Comparison of ENCODE assay signal across 12 cellular contexts in the genomic region with DNA sequence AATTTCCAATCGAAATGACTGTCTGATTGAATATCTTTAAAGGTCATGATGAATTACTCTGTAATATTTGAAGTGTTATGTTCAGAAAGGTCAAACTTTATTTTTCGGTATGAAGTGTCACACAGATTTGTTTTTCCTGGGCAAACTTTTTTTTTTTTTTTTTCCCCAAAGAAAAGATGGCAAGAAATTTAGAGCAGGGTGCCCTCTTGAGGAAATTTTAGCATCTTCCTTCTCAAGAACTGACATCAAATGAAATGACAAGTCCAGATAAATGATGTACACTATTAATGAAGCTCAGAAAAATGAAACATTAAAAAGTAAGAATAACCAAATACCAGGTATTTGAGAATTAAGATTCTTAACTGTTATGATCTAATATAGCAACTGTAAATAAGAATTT.
DNase-seq lines count a peak whose midpoint lies in the region; ATAC-seq, FAIRE-seq and TF ChIP-seq lines count a peak whose summit lies in the region.
"Had no signal": no experiment of that assay in that cellular context is flagged by ENCODE, and none has a peak within 500 bp of the region (broad histone marks: within the 10 kb centered on the region; RNA-seq: fewer than 3 reads in every experiment).

No MANE protein-coding gene starts in this region.

- CTCF ChIA-PET in activated CD8-positive, alpha-beta memory T cell treated with anti-CD3 and anti-CD28 coated beads, Interleukin-2, amount 10 ng/mL, durations not matched to agents 7 days and 5 days (lab: Charles Lee): interaction anchor here (0.7 to 1.2 kb wide), 6 partner anchors 9 to 991 kb away, joined by 3 to 4 read pairs (median 4); no protein-coding TSS in a partner anchor

- no peaks in the 10 kb centered on the region for H3K27me3 ChIP-seq in adrenal gland
- H3K27me3 ChIP-seq: thyroid gland had no signal

- no peak overlapping the region for H3K4me3 ChIP-seq in adrenal gland
- H3K4me3 ChIP-seq: thyroid gland had no signal

- no peak for TF ChIP-seq POLR2A in adrenal gland (IDR thresholded peaks at IDR 0.05)
- no peak for TF ChIP-seq POLR2A in GM12892 (IDR thresholded peaks at IDR 0.05; ENCODE audit: low read depth, low read length)

- ATAC-seq in naive thymus-derived CD8-positive, alpha-beta T cell: no peak
- ATAC-seq in activated CD8-positive, alpha-beta memory T cell treated with anti-CD3 and anti-CD28 coated beads, Interleukin-2, amount 10 ng/mL, durations not matched to agents 7 days and 5 days: no peak
- ATAC-seq: natural killer cell had no signal

- peaks cover 0 to 10% of the 10 kb centered on the region in 2 donors for H3K4me1 ChIP-seq in adrenal gland (replicated peaks in 1 of 2)
- H3K4me1 ChIP-seq: thyroid gland had no signal

- H3K9me3 ChIP-seq in adrenal gland (replicated peaks in 1 of 3): no peaks in the 10 kb centered on the region
- H3K9me3 ChIP-seq: thyroid gland had no signal

- peaks cover 9 to 28% (median 13%) of the 10 kb centered on the region in 3 donors for H3K36me3 Mint-ChIP-seq in naive thymus-derived CD8-positive, alpha-beta T cell
- H3K36me3 Mint-ChIP-seq in activated CD8-positive, alpha-beta memory T cell treated with anti-CD3 and anti-CD28 coated beads, Interleukin-2, amount 10 ng/mL, durations not matched to agents 7 days and 5 days: peaks cover 5% of the 10 kb centered on the region

- no peak overlapping the region for H3K27ac ChIP-seq in adrenal gland
- H3K27ac ChIP-seq: thyroid gland had no signal

- H3K27ac Mint-ChIP-seq in naive thymus-derived CD8-positive, alpha-beta T cell: no peak overlapping the region
- no peak overlapping the region for H3K27ac Mint-ChIP-seq in activated CD8-positive, alpha-beta memory T cell treated with anti-CD3 and anti-CD28 coated beads, Interleukin-2, amount 10 ng/mL, durations not matched to agents 7 days and 5 days
- H3K27ac Mint-ChIP-seq: natural killer cell had no signal

- POLR2A ChIA-PET in naive thymus-derived CD8-positive, alpha-beta T cell (lab: Charles Lee): interaction anchor here (0.7 kb wide), 2 partner anchors 25 to 1165 kb away, joined by 3 to 4 read pairs; no protein-coding TSS in a partner anchor

- no peaks in the 10 kb centered on the region for H3K9me3 Mint-ChIP-seq in naive thymus-derived CD8-positive, alpha-beta T cell
- no peaks in the 10 kb centered on the region for H3K9me3 Mint-ChIP-seq in activated CD8-positive, alpha-beta memory T cell treated with anti-CD3 and anti-CD28 coated beads, Interleukin-2, amount 10 ng/mL, durations not matched to agents 7 days and 5 days (ENCODE audit: low read depth)
- H3K9me3 Mint-ChIP-seq: natural killer cell had no signal

- peak; percentile 16 for DNase-seq in Ammon's horn (ENCODE audit: low spot score)
- peak; percentile 35 for DNase-seq in HT-29 (ENCODE audit: low spot score)
- DNase-seq in adrenal gland: no peak
- DNase-seq in left kidney (ENCODE audit: low read depth, low spot score): peak; percentile 23
- DNase-seq in stimulated activated naive CD4-positive, alpha-beta T cell treated with Interleukin-2 at 50 U/mL for 16 hours (lab: John Stamatoyannopoulos, UW): no peak
- no peak for DNase-seq in GM12892 (ENCODE audit: insufficient read length)
- DNase-seq in naive thymus-derived CD8-positive, alpha-beta T cell: no peak
- no peak for DNase-seq in activated CD8-positive, alpha-beta memory T cell treated with anti-CD3 and anti-CD28 coated beads, Interleukin-2, amount 10 ng/mL, durations not matched to agents 7 days and 5 days
- DNase-seq: activated naive CD4-positive, alpha-beta T cell; natural killer cell; NCI-H1436; thyroid gland had no signal

- FAIRE-seq in GM12892 (lab: Jason Lieb, UNC): no peak

- H3K27me3 Mint-ChIP-seq in naive thymus-derived CD8-positive, alpha-beta T cell: no peaks in the 10 kb centered on the region
- H3K27me3 Mint-ChIP-seq in activated CD8-positive, alpha-beta memory T cell treated with anti-CD3 and anti-CD28 coated beads, Interleukin-2, amount 10 ng/mL, durations not matched to agents 7 days and 5 days: no peaks in the 10 kb centered on the region

- intact Hi-C loops in adrenal gland (cut with DNase I): loop anchor here in 1 of 2 donors (5.0 kb wide), 1 partner anchor 190 kb away; no protein-coding TSS in a partner anchor

- H3K4me3 Mint-ChIP-seq in naive thymus-derived CD8-positive, alpha-beta T cell: no peak overlapping the region
- H3K4me3 Mint-ChIP-seq in activated CD8-positive, alpha-beta memory T cell treated with anti-CD3 and anti-CD28 coated beads, Interleukin-2, amount 10 ng/mL, durations not matched to agents 7 days and 5 days: no peak overlapping the region
- H3K4me3 Mint-ChIP-seq: natural killer cell had no signal

- TF ChIP-seq CTCF in adrenal gland (IDR thresholded peaks at IDR 0.05): peak; percentile 6 to 43 (median 32)

- H3K4me1 Mint-ChIP-seq in naive thymus-derived CD8-positive, alpha-beta T cell: peaks cover 0 to 2% (median 0%) of the 10 kb centered on the region in 4 donors
- H3K4me1 Mint-ChIP-seq in activated CD8-positive, alpha-beta memory T cell treated with anti-CD3 and anti-CD28 coated beads, Interleukin-2, amount 10 ng/mL, durations not matched to agents 7 days and 5 days: peaks cover 33% of the 10 kb centered on the region
- H3K4me1 Mint-ChIP-seq: natural killer cell had no signal

- no peaks in the 10 kb centered on the region for H3K36me3 ChIP-seq in adrenal gland (replicated peaks in 1 of 2)

- WGBS in adrenal gland, 4 donors: 16 to 19% (median 16%) methylated on average over 2 of the region's 2 CpGs

Comparison
In these comparisons a context has a peak if more than half of its experiments do, and no peak if none do; other contexts are left out.
1. DNase-seq: peak in Ammon's horn (single experiment), HT-29 (single experiment) and left kidney (single experiment); none in adrenal gland (0 of 7), stimulated activated naive CD4-positive, alpha-beta T cell treated with Interleukin-2 at 50 U/mL for 16 hours (single experiment), GM12892 (single experiment), naive thymus-derived CD8-positive, alpha-beta T cell (0 of 10) and activated CD8-positive, alpha-beta memory T cell treated with anti-CD3 and anti-CD28 coated beads, Interleukin-2, amount 10 ng/mL, durations not matched to agents 7 days and 5 days (single experiment).